ENCODE assay signal across 28 cellular contexts in genomic region chr2:174749793-174750192, GRCh38. TPM values are rescaled to one million over a fixed set of nuclear protein-coding genes. Genes with fewer than 3 reads are reported as not detected.
DNase-seq lines count a peak whose midpoint lies in the region; ATAC-seq, FAIRE-seq and TF ChIP-seq lines count a peak whose summit lies in the region.
"Had no signal": no experiment of that assay in that cellular context is flagged by ENCODE, and none has a peak within 500 bp of the region (broad histone marks: within the 10 kb centered on the region; RNA-seq: fewer than 3 reads in every experiment).

No MANE protein-coding gene starts in this region.

- no peak overlapping the region for H3K23ac ChIP-seq in H1 (ENCODE audit: insufficient read length)

- DNase-seq in natural killer cell treated with Interleukin-12 subunit alpha and Interleukin-12 subunit beta and Interleukin-15 and Interleukin-18, amount 100 ng/mL, for 72 hours (ENCODE audit: low spot score) = no peak
- no peak for DNase-seq in natural killer cell
- DNase-seq in H1 (ENCODE audit: low read depth in 1 of 2, low spot score in 2 of 2) = no peak
- DNase-seq in activated CD8-positive, alpha-beta memory T cell treated with anti-CD3 and anti-CD28 coated beads, Interleukin-2, amount 50 U/mL, for 4 hours = no peak
- DNase-seq in mammary epithelial cell = no peak
- no peak for DNase-seq in OCI-M1 (lab: John Stamatoyannopoulos, UW)
- DNase-seq: activated CD4-positive, alpha-beta T cell treated with anti-CD3 and anti-CD28 coated beads, Interleukin-2, amount 50 U/mL, for 1 hour; activated naive CD4-positive, alpha-beta T cell treated with Interleukin-2 at 50 U/mL for 16 hours; activated T-cell treated with anti-CD3 and anti-CD28 coated beads for 4 hours; amniotic stem cell; C1 segment of cervical spinal cord; effector CD4-positive, alpha-beta T cell; foreskin keratinocyte; KBM-7; MG63; NCI-H1417 treated with DMSO at 0.1 percent for 48 hours; NCI-H2107; NK-92 treated with Interleukin-12 subunit alpha and Interleukin-12 subunit beta, amount 100 ng/mL, for 24 hours; pancreas; stimulated activated CD4-positive, alpha-beta T cell treated with anti-CD3 and anti-CD28 coated beads, Interleukin-4, amount 100 ng/mL, for 24 hours; thyroid gland had no signal

- H3K4me3 ChIP-seq in OCI-LY3 (ENCODE audit: low read length) (peak overlapping the region; percentile 16), H1 (ENCODE audit: extremely low read depth in 1 of 4, insufficient read depth in 2 of 4, low read depth in 3 of 4, low read length in 4 of 4) (no peak overlapping the region), mammary epithelial cell (replicated peaks in 1 of 3; ENCODE audit: insufficient read depth in 1 of 3, low read depth in 2 of 3, low read length in 3 of 3) (no peak overlapping the region)
- H3K4me3 ChIP-seq: MG63, pancreas, right atrium auricular region, thyroid gland had no signal

- H2AFZ ChIP-seq in OCI-LY3 (ENCODE audit: low read depth, low read length) (no peak overlapping the region), H1 (ENCODE audit: low read length) (no peak overlapping the region), mammary epithelial cell (ENCODE audit: low read depth, low read length) (no peak overlapping the region)

- H3K4me1 Mint-ChIP-seq in natural killer cell treated with Interleukin-12 subunit alpha and Interleukin-12 subunit beta and Interleukin-15 and Interleukin-18, amount 100 ng/mL, for 72 hours (ENCODE audit: low read depth in 2 of 2) = peaks cover 29 to 40% of the 10 kb centered on the region in 2 donors
- H3K4me1 Mint-ChIP-seq in natural killer cell = peaks cover 9 to 31% of the 10 kb centered on the region in 2 donors
- H3K4me1 Mint-ChIP-seq in stimulated activated memory B cell treated with anti-CD40 and anti-IgM and Interleukin-4, amounts not matched to agents 10 μg/mL and 1 μg/mL and 100 μg/mL, for 72 hours = peaks cover 50% of the 10 kb centered on the region

- no peaks in the 10 kb centered on the region for H3K9me3 Mint-ChIP-seq in natural killer cell treated with Interleukin-12 subunit alpha and Interleukin-12 subunit beta and Interleukin-15 and Interleukin-18, amount 100 ng/mL, for 72 hours
- H3K9me3 Mint-ChIP-seq in natural killer cell = no peaks in the 10 kb centered on the region
- H3K9me3 Mint-ChIP-seq in stimulated activated memory B cell treated with anti-CD40 and anti-IgM and Interleukin-4, amounts not matched to agents 10 μg/mL and 1 μg/mL and 100 μg/mL, for 72 hours = no peaks in the 10 kb centered on the region
- H3K9me3 Mint-ChIP-seq: nephron; stimulated activated naive CD8-positive, alpha-beta T cell treated with anti-CD3 and anti-CD28 coated beads, Interleukin-15, amount 100 ng/mL, for 72 hours had no signal

- H3K79me1 ChIP-seq in H1 (ENCODE audit: low read depth, low read length) = no peaks in the 10 kb centered on the region

- H3K9ac ChIP-seq in OCI-LY3 (ENCODE audit: low read length) (no peak overlapping the region), H1 (replicated peaks in 1 of 4; ENCODE audit: extremely low read depth in 1 of 4, low read depth in 3 of 4, low read length in 3 of 4) (no peak overlapping the region), mammary epithelial cell (ENCODE audit: insufficient read depth, low read length) (no peak overlapping the region)

- H3K27me3 ChIP-seq in OCI-LY3 (ENCODE audit: low read depth, low read length) = peaks cover 27% of the 10 kb centered on the region
- H3K27me3 ChIP-seq in H1 (replicated peaks in 1 of 4; ENCODE audit: control insufficient read depth in 3 of 4, extremely low read depth in 1 of 4, insufficient read depth in 3 of 4, low read length in 3 of 4) = no peaks in the 10 kb centered on the region
- H3K27me3 ChIP-seq in mammary epithelial cell (ENCODE audit: insufficient read depth, low read length) = no peaks in the 10 kb centered on the region
- H3K27me3 ChIP-seq: foreskin keratinocyte, MG63, pancreas, right atrium auricular region, thyroid gland had no signal

- H3K36me3 ChIP-seq in OCI-LY3 (replicated peaks; ENCODE audit: low read depth, low read length) (no peaks in the 10 kb centered on the region), H1 (ENCODE audit: control insufficient read depth in 2 of 4, insufficient read depth in 4 of 4, low read length in 3 of 4) (no peaks in the 10 kb centered on the region), mammary epithelial cell (ENCODE audit: insufficient read depth, low read length) (no peaks in the 10 kb centered on the region)
- H3K36me3 ChIP-seq: MG63, pancreas, right atrium auricular region, thyroid gland had no signal

- H3K23me2 ChIP-seq in H1 (ENCODE audit: low read depth, low read length) = no peaks in the 10 kb centered on the region

- no peak overlapping the region for H3K56ac ChIP-seq in H1 (replicated peaks; ENCODE audit: insufficient read length, low read depth, low read length)

- H2BK120ac ChIP-seq in H1 (replicated peaks; ENCODE audit: low read depth, low read length) = peak overlapping the region; percentile 36

- CTCF ChIA-PET in H1 (lab: Charles Lee; ENCODE audit: partially characterized antibody) = interaction anchor here (0.6 to 5.8 kb wide), 32 partner anchors 10 to 502 kb away, joined by 3 to 68 read pairs (median 4); partner anchors contain the start of gene CHRNA1
- CTCF ChIA-PET in mammary epithelial cell (lab: Charles Lee; ENCODE audit: low non-redundant PET) = interaction anchor here (0.8 kb wide), 1 partner anchor 22 kb away, joined by 4 read pairs; no protein-coding TSS in a partner anchor

- dilution Hi-C loops in mammary epithelial cell (cut with HindIII; ENCODE audit: low sequenced_read_pairs) = no loop called here

- H2AK5ac ChIP-seq in H1 (ENCODE audit: low read depth, low read length) = peak overlapping the region; percentile 100

- H4K8ac ChIP-seq in H1 (ENCODE audit: extremely low read depth, insufficient read depth, low read length) = no peak overlapping the region

- H2BK12ac ChIP-seq in H1 (ENCODE audit: low read depth, low read length) = peak overlapping the region; percentile 100

- no peak overlapping the region for H3K14ac ChIP-seq in H1 (ENCODE audit: insufficient read length)

- peak overlapping the region; percentile 99 for H2BK20ac ChIP-seq in H1 (ENCODE audit: low read length)

- FAIRE-seq in H1 (lab: Jason Lieb, UNC) = no peak
- FAIRE-seq: D721Med, pancreas had no signal

- intact Hi-C loops in natural killer cell (cut with micrococcal nuclease) (loop anchor here (10.0 kb wide), 1 partner anchor 245 kb away; no protein-coding TSS in a partner anchor), mammary epithelial cell (cut with micrococcal nuclease) (loop anchor here (1.0 to 5.0 kb wide), 3 partner anchors 52 to 241 kb away; no protein-coding TSS in a partner anchor)

- H3K4me2 ChIP-seq in OCI-LY3 (ENCODE audit: low read length) (peak overlapping the region; percentile 59), H1 (ENCODE audit: insufficient read depth in 1 of 2, low read depth in 2 of 2, low read length in 2 of 2) (no peak overlapping the region), mammary epithelial cell (ENCODE audit: insufficient read depth, low read depth, low read length) (no peak overlapping the region)

- TF ChIP-seq POLR2A in H1 (IDR thresholded peaks at IDR 0.05; ENCODE audit: control extremely low read depth in 1 of 2, low read depth in 2 of 2, low read length in 2 of 2) = no peak

- no peak for TF ChIP-seq EP300 in H1 (IDR thresholded peaks at IDR 0.05; ENCODE audit: borderline replicate concordance in 1 of 2, low read depth in 2 of 2, low read length in 2 of 2)

- no peak overlapping the region for H4K5ac ChIP-seq in H1 (ENCODE audit: insufficient read length, low read depth, low read length)

- no peak overlapping the region for H3K27ac ChIP-seq in OCI-LY3 (ENCODE audit: low read length)
- no peak overlapping the region for H3K27ac ChIP-seq in H1 (ENCODE audit: low read depth, low read length)
- H3K27ac ChIP-seq in mammary epithelial cell (ENCODE audit: insufficient read depth, low read depth, low read length) = no peak overlapping the region
- H3K27ac ChIP-seq: foreskin keratinocyte, pancreas, right atrium auricular region, thyroid gland had no signal

- BruUV-seq in mammary epithelial cell (replicated peaks; lab: Mats Ljungman, UMichigan) = no TSS peak

- WGBS in H1 (ENCODE audit: extremely low coverage in 1 of 2, insufficient coverage in 1 of 2, insufficient read length in 1 of 2, insufficient replicate concordance in 2 of 2, low coverage in 1 of 2, low lambda C conversion rate in 2 of 2, missing lambda C conversion rate in 1 of 2), 2 experiments = 82% methylated on average over 8 of the region's 8 CpGs; no CpG with 5 or more reads in 1 of the 2 experiments
- 89% methylated on average over 7 of the region's 8 CpGs for WGBS in mammary epithelial cell (ENCODE audit: low coverage, missing lambda C conversion rate)

- H3K79me2 ChIP-seq in OCI-LY3 (ENCODE audit: low read length) (no peaks in the 10 kb centered on the region), H1 (ENCODE audit: control insufficient read depth in 1 of 2, insufficient read depth in 2 of 2, low read length in 2 of 2) (no peaks in the 10 kb centered on the region), mammary epithelial cell (ENCODE audit: insufficient read depth, low read length) (no peaks in the 10 kb centered on the region)

- peaks cover 0 to 3% of the 10 kb centered on the region in 2 donors for H3K27me3 Mint-ChIP-seq in natural killer cell treated with Interleukin-12 subunit alpha and Interleukin-12 subunit beta and Interleukin-15 and Interleukin-18, amount 100 ng/mL, for 72 hours
- peaks cover 2 to 10% of the 10 kb centered on the region in 2 donors for H3K27me3 Mint-ChIP-seq in natural killer cell (ENCODE audit: low read depth in 2 of 2)
- no peaks in the 10 kb centered on the region for H3K27me3 Mint-ChIP-seq in stimulated activated memory B cell treated with anti-CD40 and anti-IgM and Interleukin-4, amounts not matched to agents 10 μg/mL and 1 μg/mL and 100 μg/mL, for 72 hours
- H3K27me3 Mint-ChIP-seq: stimulated activated naive CD8-positive, alpha-beta T cell treated with anti-CD3 and anti-CD28 coated beads, Interleukin-15, amount 100 ng/mL, for 72 hours had no signal

- H3K18ac ChIP-seq in H1 (ENCODE audit: extremely low read depth, low read length) = peak overlapping the region; percentile 82

- H4K91ac ChIP-seq in H1 (replicated peaks; ENCODE audit: insufficient read length, low read length) = peak overlapping the region; percentile 78

- TF ChIP-seq CTCF in natural killer cell (IDR thresholded peaks at IDR 0.05) (no peak), OCI-LY3 (IDR thresholded peaks at IDR 0.05; ENCODE audit: low read depth, low read length) (no peak), H1 (IDR thresholded peaks at IDR 0.05; ENCODE audit: control extremely low read depth in 1 of 3, insufficient read depth in 1 of 3, low read depth in 1 of 3, low read length in 3 of 3) (no peak), mammary epithelial cell (conservative IDR thresholded peaks at IDR 0.05 in 1 of 2, IDR thresholded peaks at IDR 0.05 in 1 of 2; ENCODE audit: extremely low read depth in 1 of 2, insufficient read depth in 1 of 2, low read depth in 1 of 2, low read length in 2 of 2) (no peak)

- peak overlapping the region; percentile 96; the same call in 1 of the 2 replicates for H2BK15ac ChIP-seq in H1 (ENCODE audit: low read length)

- in situ Hi-C loops in mammary epithelial cell (cut with MboI; ENCODE audit: low sequenced_read_pairs in 2 of 2) = no loop called here

- H3K27ac Mint-ChIP-seq in natural killer cell treated with Interleukin-12 subunit alpha and Interleukin-12 subunit beta and Interleukin-15 and Interleukin-18, amount 100 ng/mL, for 72 hours = peak overlapping the region; percentile 11 to 85
- no peak overlapping the region for H3K27ac Mint-ChIP-seq in natural killer cell
- peak overlapping the region; percentile 80 for H3K27ac Mint-ChIP-seq in stimulated activated memory B cell treated with anti-CD40 and anti-IgM and Interleukin-4, amounts not matched to agents 10 μg/mL and 1 μg/mL and 100 μg/mL, for 72 hours
- H3K27ac Mint-ChIP-seq: nephron; stimulated activated naive CD8-positive, alpha-beta T cell treated with anti-CD3 and anti-CD28 coated beads, Interleukin-15, amount 100 ng/mL, for 72 hours had no signal

- no peaks in the 10 kb centered on the region for H4K20me1 ChIP-seq in OCI-LY3 (ENCODE audit: insufficient read depth, low read length)
- no peaks in the 10 kb centered on the region for H4K20me1 ChIP-seq in H1 (replicated peaks in 1 of 2; ENCODE audit: control insufficient read depth in 1 of 2, insufficient read depth in 2 of 2, low read length in 2 of 2)
- H4K20me1 ChIP-seq in mammary epithelial cell (ENCODE audit: insufficient read depth, low read length) = no peaks in the 10 kb centered on the region

- ATAC-seq in natural killer cell treated with Interleukin-12 subunit alpha and Interleukin-12 subunit beta and Interleukin-15 and Interleukin-18, amount 100 ng/mL, for 72 hours = no peak
- no peak for ATAC-seq in natural killer cell
- ATAC-seq in stimulated activated memory B cell treated with anti-CD40 and anti-IgM and Interleukin-4, amounts not matched to agents 10 μg/mL and 1 μg/mL and 100 μg/mL, for 72 hours = peak; percentile 32
- ATAC-seq: stimulated activated naive CD8-positive, alpha-beta T cell treated with anti-CD3 and anti-CD28 coated beads, Interleukin-15, amount 100 ng/mL, for 72 hours had no signal

- H3K4me1 ChIP-seq in OCI-LY3 (ENCODE audit: low read length) = peaks cover 47% of the 10 kb centered on the region
- peaks cover 0 to 2% (median 1%) of the 10 kb centered on the region in 4 experiments; a peak in 3 of 7 replicates for H3K4me1 ChIP-seq in H1 (replicated peaks in 1 of 4; ENCODE audit: control insufficient read depth in 3 of 4, insufficient read depth in 4 of 4, low read length in 3 of 4)
- no peaks in the 10 kb centered on the region for H3K4me1 ChIP-seq in mammary epithelial cell (ENCODE audit: insufficient read depth, low read length)
- H3K4me1 ChIP-seq: pancreas, right atrium auricular region, thyroid gland had no signal

- H3K36me3 Mint-ChIP-seq in natural killer cell treated with Interleukin-12 subunit alpha and Interleukin-12 subunit beta and Interleukin-15 and Interleukin-18, amount 100 ng/mL, for 72 hours = no peaks in the 10 kb centered on the region
- H3K36me3 Mint-ChIP-seq in natural killer cell = no peaks in the 10 kb centered on the region
- no peaks in the 10 kb centered on the region for H3K36me3 Mint-ChIP-seq in stimulated activated memory B cell treated with anti-CD40 and anti-IgM and Interleukin-4, amounts not matched to agents 10 μg/mL and 1 μg/mL and 100 μg/mL, for 72 hours

- H3K9me3 ChIP-seq in OCI-LY3 (ENCODE audit: insufficient read depth, low read length) (no peaks in the 10 kb centered on the region), H1 (ENCODE audit: insufficient read depth in 2 of 2, low read depth in 1 of 2, low read length in 1 of 2) (no peaks in the 10 kb centered on the region), mammary epithelial cell (replicated peaks; ENCODE audit: insufficient read depth, low read length) (no peaks in the 10 kb centered on the region)
- H3K9me3 ChIP-seq: MG63, pancreas, right atrium auricular region, thyroid gland had no signal

- POLR2A ChIA-PET in H1 (lab: Charles Lee; ENCODE audit: partially characterized antibody) = interaction anchor here (0.8 to 2.6 kb wide), 4 partner anchors 22 to 254 kb away, joined by 3 to 15 read pairs (median 3); no protein-coding TSS in a partner anchor

- peak overlapping the region; percentile 97 for H2BK5ac ChIP-seq in H1 (ENCODE audit: low read depth, low read length)

- peak overlapping the region; percentile 87 for H3K4me3 Mint-ChIP-seq in natural killer cell treated with Interleukin-12 subunit alpha and Interleukin-12 subunit beta and Interleukin-15 and Interleukin-18, amount 100 ng/mL, for 72 hours
- H3K4me3 Mint-ChIP-seq in natural killer cell = no peak overlapping the region
- H3K4me3 Mint-ChIP-seq in stimulated activated memory B cell treated with anti-CD40 and anti-IgM and Interleukin-4, amounts not matched to agents 10 μg/mL and 1 μg/mL and 100 μg/mL, for 72 hours = no peak overlapping the region
- H3K4me3 Mint-ChIP-seq: nephron; stimulated activated naive CD8-positive, alpha-beta T cell treated with anti-CD3 and anti-CD28 coated beads, Interleukin-15, amount 100 ng/mL, for 72 hours had no signal

- TF ChIP-seq RAD21 in H1 (IDR thresholded peaks at IDR 0.05 in 1 of 2, conservative IDR thresholded peaks at IDR 0.05 in 1 of 2; ENCODE audit: low read depth in 2 of 2, low read length in 2 of 2) = no peak

- no peak overlapping the region for H3K4ac ChIP-seq in H1 (replicated peaks; ENCODE audit: insufficient read length, low read depth, low read length)

RNA-seq across cellular contexts. Expression of gene CHRNA1, which starts 14.5 kb away (rescaled TPM):
- total RNA-seq in natural killer cell treated with Interleukin-12 subunit alpha and Interleukin-12 subunit beta and Interleukin-15 and Interleukin-18, amount 100 ng/mL, for 72 hours = not detected
- total RNA-seq in natural killer cell (under 1 TPM in 1 of 3 donors, not detected in 2; 0.23 TPM), mammary epithelial cell (not detected)
- 0.15 TPM in 1 of 2 replicates, not detected in the other for total RNA-seq in H1 (2021; fragmentation: NEBNext Ultra II Directional; extraction: Animal tissue kit (Norgen Biotek cat#: 25700))
- polyA plus RNA-seq in H1 (2011; rRNA removed) (0.11 and 0.17 TPM in 2 replicates), mammary epithelial cell (not detected)
- 0.10 TPM for polyA plus RNA-seq in H1 (2011; cell fraction: cytosol; rRNA removed)
- polyA plus RNA-seq in H1 (2011; cell fraction: nucleus; rRNA removed) = 0.30 TPM
- polyA plus RNA-seq in H1 (2012, experiment 1 of 2) = 0.19 to 0.20 TPM in 2 of 4 replicates, not detected in the others
- polyA plus RNA-seq in H1 (2012, experiment 2 of 2) = not detected
- 0.12 TPM for polyA plus RNA-seq in H1 (2013, experiment 1 of 2)
- 0.07 TPM for polyA plus RNA-seq in H1 (2013, experiment 2 of 2)
- polyA minus RNA-seq in H1 (2011; rRNA and poly(A)+ RNA removed) = 0.47 TPM in 1 of 2 replicates, not detected in the other
- not detected for polyA minus RNA-seq in H1 (2011; cell fraction: cytosol; rRNA and poly(A)+ RNA removed)
- not detected for polyA minus RNA-seq in H1 (2011; cell fraction: nucleus; rRNA and poly(A)+ RNA removed)
- polyA minus RNA-seq in mammary epithelial cell = not detected
- total RNA-seq: foreskin keratinocyte, NCI-H460, thyroid gland had no signal
- polyA plus RNA-seq: foreskin keratinocyte had no signal

Comparison
In these comparisons a context has a peak if more than half of its experiments do, and no peak if none do; other contexts are left out.
1. H3K27ac Mint-ChIP-seq: peak in natural killer cell treated with Interleukin-12 subunit alpha and Interleukin-12 subunit beta and Interleukin-15 and Interleukin-18, amount 100 ng/mL, for 72 hours (2 of 2) and stimulated activated memory B cell treated with anti-CD40 and anti-IgM and Interleukin-4, amounts not matched to agents 10 μg/mL and 1 μg/mL and 100 μg/mL, for 72 hours (single experiment); none in natural killer cell (0 of 2).